Comparison of ENCODE assay signal across 1 cellular context in genomic region chr16:11346700-11347319, GRCh38.
A peak's percentile ranks its signal among the peaks of the same experiment; 100 is the strongest.
TF ChIP-seq lines count a peak whose summit lies in the region.

No MANE protein-coding gene starts in this region.

TF ChIP-seq in HepG2, 621 proteins besides CTCF, POLR2A, EP300 and RAD21 (continues in another document):
- TF ChIP-seq FOXO1 (CRISPR knock-in tag; IDR thresholded peaks at IDR 0.05) (no peak), THAP8 (CRISPR knock-in tag; IDR thresholded peaks at IDR 0.05; ENCODE audit: borderline replicate concordance) (no peak), THAP9 (CRISPR knock-in tag; IDR thresholded peaks at IDR 0.05; ENCODE audit: borderline replicate concordance) (0 out of 2 replicates have a peak, but pooled peaks have one; percentile 10), EED (CRISPR knock-in tag; IDR thresholded peaks at IDR 0.05) (no peak), RAD51 (IDR thresholded peaks at IDR 0.05; ENCODE audit: borderline replicate concordance) (no peak), BCL3 (CRISPR knock-in tag; IDR thresholded peaks at IDR 0.05) (no peak), SCMH1 (CRISPR knock-in tag; IDR thresholded peaks at IDR 0.05; ENCODE audit: borderline replicate concordance) (no peak), DR1 (CRISPR knock-in tag; IDR thresholded peaks at IDR 0.05) (0 out of 2 replicates have a peak, but pooled peaks have one; percentile 41), BHLHE40 (IDR thresholded peaks at IDR 0.05; ENCODE audit: low read length) (no peak), ZNF605 (CRISPR knock-in tag; IDR thresholded peaks at IDR 0.05) (no peak), SAFB2 (CRISPR knock-in tag; IDR thresholded peaks at IDR 0.05; ENCODE audit: borderline replicate concordance, low read depth) (peak; percentile 59; the same call in 1 of the 2 replicates), GTF2F1 (IDR thresholded peaks at IDR 0.05; ENCODE audit: low read length) (no peak), MED13 (CRISPR knock-in tag; IDR thresholded peaks at IDR 0.05) (0 out of 2 replicates have a peak, but pooled peaks have one; percentile 34), ZNF512B (CRISPR knock-in tag; IDR thresholded peaks at IDR 0.05; ENCODE audit: borderline replicate concordance) (0 out of 2 replicates have a peak, but pooled peaks have one; percentile 6), RFXAP (CRISPR knock-in tag; IDR thresholded peaks at IDR 0.05; ENCODE audit: borderline replicate concordance) (0 out of 2 replicates have a peak, but pooled peaks have one; percentile 21), ZNF337 (CRISPR knock-in tag; IDR thresholded peaks at IDR 0.05; ENCODE audit: borderline replicate concordance, low read depth) (no peak), POLR2G (IDR thresholded peaks at IDR 0.05; ENCODE audit: low read depth, low read length) (peak; percentile 59; the same call in 1 of the 2 replicates), RBAK (CRISPR knock-in tag; IDR thresholded peaks at IDR 0.05) (no peak), RCOR2 (CRISPR knock-in tag; IDR thresholded peaks at IDR 0.05) (no peak), KLF11 (CRISPR knock-in tag; IDR thresholded peaks at IDR 0.05) (no peak), ZNF781 (CRISPR knock-in tag; IDR thresholded peaks at IDR 0.05; ENCODE audit: borderline replicate concordance, not compliant biosample characterization) (peak; percentile 24), POLR2AphosphoS5 (IDR thresholded peaks at IDR 0.05; ENCODE audit: low read depth, low read length) (peak; percentile 41; the same call in 1 of the 2 replicates), ZMYM2 (CRISPR knock-in tag; IDR thresholded peaks at IDR 0.05) (no peak), KDM6A (CRISPR knock-in tag; IDR thresholded peaks at IDR 0.05; ENCODE audit: low read depth) (no peak), ZNF616 (CRISPR knock-in tag; IDR thresholded peaks at IDR 0.05; ENCODE audit: low read depth) (no peak), ZNF574 (CRISPR knock-in tag; IDR thresholded peaks at IDR 0.05) (peak; percentile 39; the same call in 1 of the 2 replicates), HNRNPL (IDR thresholded peaks at IDR 0.05; ENCODE audit: low read depth, low read length) (no peak), ZFP91 (CRISPR knock-in tag; IDR thresholded peaks at IDR 0.05; ENCODE audit: borderline replicate concordance) (no peak; the same call in 1 of the 2 replicates), ZXDC (CRISPR knock-in tag; IDR thresholded peaks at IDR 0.05) (0 out of 2 replicates have a peak, but pooled peaks have one; percentile 26), NFAT5 (CRISPR knock-in tag; IDR thresholded peaks at IDR 0.05) (peak; percentile 58; the same call in 1 of the 2 replicates), EEA1 (CRISPR knock-in tag; IDR thresholded peaks at IDR 0.05; ENCODE audit: borderline replicate concordance) (no peak), ARHGAP35 (CRISPR knock-in tag; IDR thresholded peaks at IDR 0.05; ENCODE audit: borderline replicate concordance) (0 out of 2 replicates have a peak, but pooled peaks have one; percentile 54), ZNF17 (CRISPR knock-in tag; IDR thresholded peaks at IDR 0.05) (no peak), THRA (CRISPR knock-in tag; IDR thresholded peaks at IDR 0.05; ENCODE audit: borderline replicate concordance) (no peak), IRX3 (CRISPR knock-in tag; IDR thresholded peaks at IDR 0.05; ENCODE audit: borderline replicate concordance, low read depth) (no peak)
